Comparison of ENCODE assay signal across 18 cellular contexts in genomic region chr7:130381468-130382312, GRCh38. TPM values are rescaled to one million over a fixed set of nuclear protein-coding genes. Genes with fewer than 3 reads are reported as not detected.
DNase-seq lines count a peak whose midpoint lies in the region; ATAC-seq, FAIRE-seq and TF ChIP-seq lines count a peak whose summit lies in the region.
"Had no signal": no experiment of that assay in that cellular context is flagged by ENCODE, and none has a peak within 500 bp of the region (broad histone marks: within the 10 kb centered on the region; RNA-seq: fewer than 3 reads in every experiment).

No MANE protein-coding gene starts in this region.

- H3K4me3 ChIP-seq in cardiac muscle cell: no peak overlapping the region
- no peak overlapping the region for H3K4me3 ChIP-seq in bronchial epithelial cell (ENCODE audit: low read depth, low read length)
- no peak overlapping the region for H3K4me3 ChIP-seq in HepG2 (replicated peaks in 1 of 3; ENCODE audit: insufficient read depth in 1 of 3, low read depth in 2 of 3, low read length in 3 of 3)
- no peak overlapping the region for H3K4me3 ChIP-seq in upper lobe of right lung
- H3K4me3 ChIP-seq: left lung had no signal

- POLR2A ChIA-PET in HepG2 (lab: Yijun Ruan, JAX): no interaction called here

- 78% methylated on average over 38 of the region's 41 CpGs for WGBS in HepG2 (ENCODE audit: low lambda C conversion rate)

- TF ChIP-seq POLR2A in HepG2 (IDR thresholded peaks at IDR 0.05; ENCODE audit: insufficient read depth in 1 of 2, low read depth in 2 of 2, low read length in 2 of 2): no peak

- H3K36me3 ChIP-seq in cardiac muscle cell: no peaks in the 10 kb centered on the region
- no peaks in the 10 kb centered on the region for H3K36me3 ChIP-seq in bronchial epithelial cell (ENCODE audit: control insufficient read depth, insufficient read depth, low read length)
- H3K36me3 ChIP-seq in HepG2 (replicated peaks in 1 of 2; ENCODE audit: control insufficient read depth in 1 of 2, insufficient read depth in 2 of 2, low read length in 2 of 2): no peaks in the 10 kb centered on the region
- H3K36me3 ChIP-seq in upper lobe of right lung: no peaks in the 10 kb centered on the region
- H3K36me3 ChIP-seq: left lung had no signal

- CTCF ChIA-PET in HepG2 (lab: Yijun Ruan, JAX; ENCODE audit: low intra/inter-chr PET ratio, low total read pairs): no interaction called here

- DNase-seq in cardiac muscle cell (ENCODE audit: low read depth in 1 of 2, low spot score in 1 of 2) (no peak), Right ventricle myocardium inferior (ENCODE audit: missing footprints) (no peak), bronchial epithelial cell (ENCODE audit: low read depth) (no peak), HepG2 (ENCODE audit: low spot score) (no peak), upper lobe of right lung (no peak), CD1c-positive myeloid dendritic cell (ENCODE audit: extremely low spot score) (no peak), T-helper 1 cell (no peak)
- DNase-seq: activated CD4-positive, CD25-positive, alpha-beta regulatory T cell; effector CD4-positive, alpha-beta T cell; hippocampal formation; left lung; NCI-H1436; NCI-H226; SHP77; T-helper 17 cell had no signal

- H4K20me1 ChIP-seq in HepG2 (ENCODE audit: insufficient read depth, low read length): no peaks in the 10 kb centered on the region

- no peak overlapping the region for H2AFZ ChIP-seq in HepG2 (ENCODE audit: low read length)

- BruUV-seq in HepG2 (replicated peaks; lab: Mats Ljungman, UMichigan): no TSS peak

- no peak overlapping the region for H3K9ac ChIP-seq in HepG2 (ENCODE audit: insufficient read depth, low read depth, low read length)

- intact Hi-C loops in Right ventricle myocardium inferior (cut with DNase I): no loop called here
- intact Hi-C loops in HepG2 (cut with micrococcal nuclease; ENCODE audit: unreplicated experiment): no loop called here
- intact Hi-C loops in upper lobe of right lung (cut with DNase I): no loop called here

- TF ChIP-seq CTCF in cardiac muscle cell (IDR thresholded peaks at IDR 0.05; ENCODE audit: low read depth, low read length) (peak; percentile 27), bronchial epithelial cell (IDR thresholded peaks at IDR 0.05; ENCODE audit: insufficient read depth, low read length, severe bottlenecking) (no peak), HepG2 (CRISPR knock-in tag; IDR thresholded peaks at IDR 0.05) (peak; percentile 31), upper lobe of right lung (IDR thresholded peaks at IDR 0.05) (peak; percentile 7)

- no peak overlapping the region for H3K27ac ChIP-seq in cardiac muscle cell
- H3K27ac ChIP-seq in HepG2 (ENCODE audit: extremely low read length, insufficient read depth, low read length): no peak overlapping the region
- no peak overlapping the region for H3K27ac ChIP-seq in upper lobe of right lung
- H3K27ac ChIP-seq: left lung had no signal

- H3K9me3 ChIP-seq in cardiac muscle cell (ENCODE audit: low read depth) (no peaks in the 10 kb centered on the region), HepG2 (ENCODE audit: low read length) (no peaks in the 10 kb centered on the region), upper lobe of right lung (no peaks in the 10 kb centered on the region)

- peaks cover 15% of the 10 kb centered on the region for H3K4me1 ChIP-seq in cardiac muscle cell (ENCODE audit: low read depth)
- H3K4me1 ChIP-seq in HepG2 (ENCODE audit: insufficient read depth, low read length): peaks cover 21% of the 10 kb centered on the region
- peaks cover 6% of the 10 kb centered on the region for H3K4me1 ChIP-seq in upper lobe of right lung
- H3K4me1 ChIP-seq: left lung had no signal

- H3K79me2 ChIP-seq in HepG2 (ENCODE audit: insufficient read depth, low read length): no peaks in the 10 kb centered on the region

- no peak for TF ChIP-seq RAD21 in HepG2 (CRISPR knock-in tag; IDR thresholded peaks at IDR 0.05)

- no peak for TF ChIP-seq EP300 in HepG2 (IDR thresholded peaks at IDR 0.05; ENCODE audit: low read depth in 2 of 2, low read length in 2 of 2)
- TF ChIP-seq EP300 in HepG2 (CRISPR knock-in tag; IDR thresholded peaks at IDR 0.05; ENCODE audit: borderline replicate concordance): no peak

- H3K4me2 ChIP-seq in HepG2 (ENCODE audit: low read depth, low read length): no peak overlapping the region

- in situ Hi-C loops in HepG2 (cut with HindIII; ENCODE audit: extremely low pct_ligation_motif_present, low pct_unique_long_range_greater_than_20kb): no loop called here

- H3K27me3 ChIP-seq in cardiac muscle cell (no peaks in the 10 kb centered on the region), bronchial epithelial cell (ENCODE audit: control insufficient read depth, insufficient read depth, low read length) (no peaks in the 10 kb centered on the region), HepG2 (ENCODE audit: control insufficient read depth in 1 of 2, insufficient read depth in 2 of 2, low read length in 2 of 2) (peaks cover 4 to 20% of the 10 kb centered on the region in 2 experiments; a peak in 3 of 5 replicates), upper lobe of right lung (no peaks in the 10 kb centered on the region)
- H3K27me3 ChIP-seq: left lung had no signal

- FAIRE-seq in bronchial epithelial cell (lab: Jason Lieb, UNC): peak; percentile 64
- no peak for FAIRE-seq in HepG2 (lab: Jason Lieb, UNC)
- FAIRE-seq: GM12891 had no signal

- no peak for ATAC-seq in Right ventricle myocardium inferior
- no peak for ATAC-seq in HepG2
- no peak for ATAC-seq in upper lobe of right lung
- no peak for ATAC-seq in GM18909 (IDR thresholded peaks at IDR 0.05; ENCODE audit: poor library complexity, unreplicated experiment)
- ATAC-seq: T-helper 17 cell had no signal

RNA-seq across cellular contexts. Expression of gene CPA1, which starts 1.4 kb away (rescaled TPM):
- 3.3 and 4.3 TPM in 2 replicates for total RNA-seq in cardiac muscle cell
- 3.5 and 6.2 TPM in 2 replicates for polyA plus RNA-seq in cardiac muscle cell
- total RNA-seq in Right ventricle myocardium inferior: not detected
- total RNA-seq in bronchial epithelial cell: not detected in 2 replicates
- total RNA-seq in HepG2 (2016; rRNA removed; fragmentation: Illumina TruSeq; extraction: Trizol): 0.20 TPM in 1 of 2 replicates, not detected in the other
- 0.20 and 0.35 TPM in 2 replicates for total RNA-seq in HepG2 (2016; cell fraction: cytosol; rRNA removed; fragmentation: Illumina TruSeq; extraction: Trizol; ENCODE audit: low read depth)
- not detected in 2 replicates for total RNA-seq in HepG2 (2016; cell fraction: insoluble cytoplasmic fraction; rRNA removed; fragmentation: Illumina TruSeq; extraction: Trizol)
- total RNA-seq in HepG2 (2016; cell fraction: membrane; rRNA removed; fragmentation: Illumina TruSeq; extraction: Trizol): 0.34 TPM in 1 of 2 replicates, not detected in the other
- not detected in 2 replicates for total RNA-seq in HepG2 (2016; cell fraction: nucleus; rRNA removed; fragmentation: Illumina TruSeq; extraction: Trizol)
- 0.57 and 0.58 TPM in 2 replicates for polyA plus RNA-seq in HepG2 (2011; rRNA removed)
- 0.42 and 0.77 TPM in 2 replicates for polyA plus RNA-seq in HepG2 (2011; cell fraction: cytosol; rRNA removed)
- 1.2 and 2.4 TPM in 2 replicates for polyA plus RNA-seq in HepG2 (2011; cell fraction: nucleus; rRNA removed)
- 0.16 TPM in 1 of 2 replicates, not detected in the other for polyA plus RNA-seq in HepG2 (2012)
- polyA plus RNA-seq in HepG2 (2016; cell fraction: cytosol; fragmentation: Illumina TruSeq; extraction: Trizol; ENCODE audit: low read depth): 0.17 and 0.27 TPM in 2 replicates
- 0.22 TPM in 1 of 2 replicates, not detected in the other for polyA plus RNA-seq in HepG2 (2016; cell fraction: insoluble cytoplasmic fraction; fragmentation: Illumina TruSeq; extraction: Trizol; ENCODE audit: low read depth)
- polyA plus RNA-seq in HepG2 (2016; cell fraction: membrane; fragmentation: Illumina TruSeq; extraction: Trizol; ENCODE audit: low read depth): 0.14 TPM in 1 of 2 replicates, not detected in the other
- not detected in 2 replicates for polyA plus RNA-seq in HepG2 (2016; cell fraction: nucleus; fragmentation: Illumina TruSeq; extraction: Trizol; ENCODE audit: insufficient read depth, low read depth)
- polyA minus RNA-seq in HepG2 (2011; rRNA and poly(A)+ RNA removed; ENCODE audit: low replicate concordance): not detected in 2 replicates
- not detected in 2 replicates for polyA minus RNA-seq in HepG2 (2011; cell fraction: cytosol; rRNA and poly(A)+ RNA removed)
- 0.90 and 1.2 TPM in 2 replicates for polyA minus RNA-seq in HepG2 (2011; cell fraction: nucleus; rRNA and poly(A)+ RNA removed)
- total RNA-seq in upper lobe of right lung: not detected
- total RNA-seq: T-helper 17 cell had no signal

RNA-seq across cellular contexts. Expression of gene CPA5, which starts 37.1 kb away (rescaled TPM):
- total RNA-seq in cardiac muscle cell: not detected in 2 replicates
- 0.98 TPM in 1 of 2 replicates, not detected in the other for polyA plus RNA-seq in cardiac muscle cell
- not detected for total RNA-seq in Right ventricle myocardium inferior
- 0.13 TPM in 1 of 2 replicates, not detected in the other for total RNA-seq in bronchial epithelial cell
- total RNA-seq in HepG2 (2016; rRNA removed; fragmentation: Illumina TruSeq; extraction: Trizol): not detected in 2 replicates
- total RNA-seq in HepG2 (2016; cell fraction: cytosol; rRNA removed; fragmentation: Illumina TruSeq; extraction: Trizol; ENCODE audit: low read depth): not detected in 2 replicates
- not detected in 2 replicates for total RNA-seq in HepG2 (2016; cell fraction: insoluble cytoplasmic fraction; rRNA removed; fragmentation: Illumina TruSeq; extraction: Trizol)
- not detected in 2 replicates for total RNA-seq in HepG2 (2016; cell fraction: membrane; rRNA removed; fragmentation: Illumina TruSeq; extraction: Trizol)
- not detected in 2 replicates for total RNA-seq in HepG2 (2016; cell fraction: nucleus; rRNA removed; fragmentation: Illumina TruSeq; extraction: Trizol)
- polyA plus RNA-seq in HepG2 (2011; rRNA removed): 0.30 and 0.48 TPM in 2 replicates
- 0.20 and 0.21 TPM in 2 replicates for polyA plus RNA-seq in HepG2 (2011; cell fraction: cytosol; rRNA removed)
- 1.4 and 1.6 TPM in 2 replicates for polyA plus RNA-seq in HepG2 (2011; cell fraction: nucleus; rRNA removed)
- polyA plus RNA-seq in HepG2 (2012): 0.59 TPM in 1 of 2 replicates, not detected in the other
- 0.19 TPM in 1 of 2 replicates, not detected in the other for polyA plus RNA-seq in HepG2 (2016; cell fraction: cytosol; fragmentation: Illumina TruSeq; extraction: Trizol; ENCODE audit: low read depth)
- polyA plus RNA-seq in HepG2 (2016; cell fraction: insoluble cytoplasmic fraction; fragmentation: Illumina TruSeq; extraction: Trizol; ENCODE audit: low read depth): not detected in 2 replicates
- 0.30 TPM in 1 of 2 replicates, not detected in the other for polyA plus RNA-seq in HepG2 (2016; cell fraction: membrane; fragmentation: Illumina TruSeq; extraction: Trizol; ENCODE audit: low read depth)
- not detected in 2 replicates for polyA plus RNA-seq in HepG2 (2016; cell fraction: nucleus; fragmentation: Illumina TruSeq; extraction: Trizol; ENCODE audit: insufficient read depth, low read depth)
- polyA minus RNA-seq in HepG2 (2011; rRNA and poly(A)+ RNA removed; ENCODE audit: low replicate concordance): 1.0 TPM in 1 of 2 replicates, not detected in the other
- not detected in 2 replicates for polyA minus RNA-seq in HepG2 (2011; cell fraction: cytosol; rRNA and poly(A)+ RNA removed)
- not detected in 2 replicates for polyA minus RNA-seq in HepG2 (2011; cell fraction: nucleus; rRNA and poly(A)+ RNA removed)
- not detected for total RNA-seq in upper lobe of right lung
- total RNA-seq: left lung, urinary bladder had no signal

RNA-seq across cellular contexts. Expression of gene CEP41, which starts 59.1 kb away (rescaled TPM):
- 8.0 and 10.7 TPM in 2 replicates for total RNA-seq in cardiac muscle cell
- 27.4 and 48.8 TPM in 2 replicates for polyA plus RNA-seq in cardiac muscle cell
- 3.8 TPM for total RNA-seq in Right ventricle myocardium inferior
- 3.1 and 4.2 TPM in 2 replicates for total RNA-seq in bronchial epithelial cell
- 8.5 and 8.7 TPM in 2 replicates for total RNA-seq in HepG2 (2016; rRNA removed; fragmentation: Illumina TruSeq; extraction: Trizol)
- total RNA-seq in HepG2 (2016; cell fraction: cytosol; rRNA removed; fragmentation: Illumina TruSeq; extraction: Trizol; ENCODE audit: low read depth): 1.4 and 1.5 TPM in 2 replicates
- 7.4 and 7.9 TPM in 2 replicates for total RNA-seq in HepG2 (2016; cell fraction: insoluble cytoplasmic fraction; rRNA removed; fragmentation: Illumina TruSeq; extraction: Trizol)
- total RNA-seq in HepG2 (2016; cell fraction: membrane; rRNA removed; fragmentation: Illumina TruSeq; extraction: Trizol): 3.0 and 4.0 TPM in 2 replicates
- total RNA-seq in HepG2 (2016; cell fraction: nucleus; rRNA removed; fragmentation: Illumina TruSeq; extraction: Trizol): 10.6 and 11.1 TPM in 2 replicates
- 8.1 and 9.0 TPM in 2 replicates for polyA plus RNA-seq in HepG2 (2011; rRNA removed)
- polyA plus RNA-seq in HepG2 (2011; cell fraction: cytosol; rRNA removed): 6.4 and 7.7 TPM in 2 replicates
- polyA plus RNA-seq in HepG2 (2011; cell fraction: nucleus; rRNA removed): 3.8 and 5.7 TPM in 2 replicates
- 3.7 and 5.1 TPM in 2 replicates for polyA plus RNA-seq in HepG2 (2012)
- polyA plus RNA-seq in HepG2 (2016; cell fraction: cytosol; fragmentation: Illumina TruSeq; extraction: Trizol; ENCODE audit: low read depth): 2.5 and 2.6 TPM in 2 replicates
- 10.0 and 12.3 TPM in 2 replicates for polyA plus RNA-seq in HepG2 (2016; cell fraction: insoluble cytoplasmic fraction; fragmentation: Illumina TruSeq; extraction: Trizol; ENCODE audit: low read depth)
- polyA plus RNA-seq in HepG2 (2016; cell fraction: membrane; fragmentation: Illumina TruSeq; extraction: Trizol; ENCODE audit: low read depth): 3.4 and 3.6 TPM in 2 replicates
- 12.0 and 12.7 TPM in 2 replicates for polyA plus RNA-seq in HepG2 (2016; cell fraction: nucleus; fragmentation: Illumina TruSeq; extraction: Trizol; ENCODE audit: insufficient read depth, low read depth)
- polyA minus RNA-seq in HepG2 (2011; rRNA and poly(A)+ RNA removed; ENCODE audit: low replicate concordance): 5.8 and 8.1 TPM in 2 replicates
- polyA minus RNA-seq in HepG2 (2011; cell fraction: cytosol; rRNA and poly(A)+ RNA removed): 4.9 and 5.2 TPM in 2 replicates
- 6.3 and 9.1 TPM in 2 replicates for polyA minus RNA-seq in HepG2 (2011; cell fraction: nucleus; rRNA and poly(A)+ RNA removed)
- 11.3 TPM for total RNA-seq in upper lobe of right lung
